In genomic region chr1:241424480-241424971, GRCh38 we compare ENCODE assay signal across 8 cellular contexts.
DNase-seq lines count a peak whose midpoint lies in the region; ATAC-seq and TF ChIP-seq lines count a peak whose summit lies in the region.

No MANE protein-coding gene starts in this region.

- H3K36me3 ChIP-seq in breast epithelium: no peaks in the 10 kb centered on the region
- no peaks in the 10 kb centered on the region for H3K36me3 ChIP-seq in iPS-20b (ENCODE audit: insufficient read depth, low read depth, low read length)
- H3K36me3 ChIP-seq in transverse colon: no peaks in the 10 kb centered on the region

- no peak overlapping the region for H3K27ac Mint-ChIP-seq in MCF 10A (ENCODE audit: low read depth, unreplicated experiment)
- H3K27ac Mint-ChIP-seq in WTC11: no peak overlapping the region

- no peak for TF ChIP-seq CTCF in breast epithelium (IDR thresholded peaks at IDR 0.05)
- TF ChIP-seq CTCF in MCF 10A (IDR thresholded peaks at IDR 0.05; ENCODE audit: unreplicated experiment): no peak
- TF ChIP-seq CTCF in WTC11 (IDR thresholded peaks at IDR 0.05): no peak
- no peak for TF ChIP-seq CTCF in transverse colon (IDR thresholded peaks at IDR 0.05)

- H3K36me3 Mint-ChIP-seq in MCF 10A (ENCODE audit: insufficient read depth, unreplicated experiment) (no peaks in the 10 kb centered on the region), WTC11 (peaks cover 3% of the 10 kb centered on the region; the same call in 1 of the 2 replicates)

- H3K9me3 Mint-ChIP-seq in MCF 10A (ENCODE audit: unreplicated experiment) (no peaks in the 10 kb centered on the region), WTC11 (peaks cover 7% of the 10 kb centered on the region)

- in situ Hi-C loops in transverse colon (cut with MboI; ENCODE audit: low pct_ligation_motif_present in 1 of 4, low pct_unique_long_range_greater_than_20kb in 1 of 4, low sequenced_read_pairs in 3 of 4): no loop called here

- peaks cover 0 to 18% of the 10 kb centered on the region in 2 donors for H3K27me3 ChIP-seq in breast epithelium
- H3K27me3 ChIP-seq in iPS-20b (ENCODE audit: insufficient read depth, low read length): peaks cover 27% of the 10 kb centered on the region
- H3K27me3 ChIP-seq in transverse colon: peaks cover 47% of the 10 kb centered on the region

- H3K27me3 Mint-ChIP-seq in MCF 10A (ENCODE audit: insufficient read depth, unreplicated experiment) (no peaks in the 10 kb centered on the region), WTC11 (ENCODE audit: low read depth) (peaks cover 36% of the 10 kb centered on the region)

- POLR2A ChIA-PET in MCF 10A (lab: Yijun Ruan, JAX) (no interaction called here), WTC11 (lab: Charles Lee) (interaction anchor here (1.0 kb wide), 1 partner anchor 94 kb away, joined by 3 read pairs; the partner anchor contains the start of gene FH)

- H3K4me3 ChIP-seq in breast epithelium: peak overlapping the region; percentile 41 to 67 (median 47)
- peak overlapping the region; percentile 65; the same call in 1 of the 2 replicates for H3K4me3 ChIP-seq in iPS-20b (ENCODE audit: low read length)
- H3K4me3 ChIP-seq in transverse colon: peak overlapping the region in 3 of 4 donors; percentile 14 to 41 (median 29)

- H3K9me3 ChIP-seq in breast epithelium (no peaks in the 10 kb centered on the region), iPS-20b (ENCODE audit: insufficient read depth, low read depth, low read length) (no peaks in the 10 kb centered on the region), transverse colon (no peaks in the 10 kb centered on the region)

- BruUV-seq in MCF 10A (replicated peaks; lab: Mats Ljungman, UMichigan): no TSS peak

- H3K4me3 Mint-ChIP-seq in MCF 10A (ENCODE audit: unreplicated experiment) (no peak overlapping the region), WTC11 (peak overlapping the region; percentile 59)

- no peak overlapping the region for H3K9ac ChIP-seq in iPS-20b (ENCODE audit: low read depth, low read length)

- H3K27ac ChIP-seq in breast epithelium: no peak overlapping the region
- no peak overlapping the region for H3K27ac ChIP-seq in iPS-20b (ENCODE audit: low read length)
- no peak overlapping the region for H3K27ac ChIP-seq in transverse colon

- ATAC-seq in WTC11: peak; percentile 12

- 29% methylated on average over 15 of the region's 21 CpGs; no CpG with 5 or more reads in 1 of the 2 donors for WGBS in transverse colon (ENCODE audit: low coverage in 1 of 2), 2 donors

- H3K4me1 Mint-ChIP-seq in MCF 10A (ENCODE audit: insufficient read depth, unreplicated experiment) (no peaks in the 10 kb centered on the region), WTC11 (peaks cover 3% of the 10 kb centered on the region)

- intact Hi-C loops in breast epithelium (cut with DNase I; ENCODE audit: low total_unique reads) (no loop called here), MCF 10A (cut with micrococcal nuclease) (no loop called here), transverse colon (cut with DNase I; ENCODE audit: low total_unique reads) (no loop called here)

- CTCF ChIA-PET in MCF 10A (lab: Yijun Ruan, JAX): interaction anchor here (0.6 to 0.8 kb wide), 2 partner anchors 63 to 92 kb away, joined by 3 read pairs; no protein-coding TSS in a partner anchor
- CTCF ChIA-PET in WTC11 (lab: Charles Lee): interaction anchor here (0.6 kb wide), 1 partner anchor 1936 kb away, joined by 3 read pairs; no protein-coding TSS in a partner anchor

- TF ChIP-seq EP300 in transverse colon (IDR thresholded peaks at IDR 0.05; ENCODE audit: low read depth): no peak

- H3K4me1 ChIP-seq in breast epithelium: no peaks in the 10 kb centered on the region
- H3K4me1 ChIP-seq in iPS-20b (ENCODE audit: insufficient read depth, low read length): no peaks in the 10 kb centered on the region
- peaks cover 0 to 12% (median 6%) of the 10 kb centered on the region in 4 donors for H3K4me1 ChIP-seq in transverse colon

- no peak for TF ChIP-seq POLR2A in breast epithelium (IDR thresholded peaks at IDR 0.05)
- no peak for TF ChIP-seq POLR2A in transverse colon (IDR thresholded peaks at IDR 0.05)

- DNase-seq in breast epithelium (ENCODE audit: low spot score in 2 of 2): no peak
- DNase-seq in MCF 10A (ENCODE audit: unreplicated experiment): no peak
- DNase-seq in WTC11 (ENCODE audit: low spot score): peak; percentile 17
- DNase-seq in transverse colon: no peak
- DNase-seq in activated gamma-delta T cell treated with Interleukin-2 at 50 U/mL for 16 hours: no peak
- no peak for DNase-seq in epidermal melanocyte (ENCODE audit: insufficient read length, low spot score)
- no peak for DNase-seq in iPS-NIHi7 (ENCODE audit: extremely low spot score)

TF ChIP-seq in WTC11, 78 proteins besides CTCF, POLR2A, EP300 and RAD21:
- no peak for TF ChIP-seq E2F4 (CRISPR knock-in tag; IDR thresholded peaks at IDR 0.05; ENCODE audit: borderline replicate concordance, low read depth)
